1 cellular context compared by ENCODE assay signal in genomic region chr12:57724003-57724935, GRCh38.
TF ChIP-seq lines count a peak whose summit lies in the region.

No MANE protein-coding gene starts in this region.

TF ChIP-seq in SK-N-SH treated with all-trans-retinoic acid at 6 μM for 48 hours, 23 proteins besides CTCF, POLR2A, EP300 and RAD21 (continued from another document):
- TF ChIP-seq TSHZ2 (CRISPR knock-in tag; IDR thresholded peaks at IDR 0.05) (no peak), ZNF565 (CRISPR knock-in tag; conservative IDR thresholded peaks at IDR 0.05; ENCODE audit: low read depth) (no peak), ISL1 (CRISPR knock-in tag; IDR thresholded peaks at IDR 0.05) (no peak), GLIS3 (CRISPR knock-in tag; IDR thresholded peaks at IDR 0.05) (no peak), SNAI2 (CRISPR knock-in tag; IDR thresholded peaks at IDR 0.05) (no peak), TCF4 (CRISPR knock-in tag; IDR thresholded peaks at IDR 0.05; ENCODE audit: borderline replicate concordance) (no peak), RARB (CRISPR knock-in tag; IDR thresholded peaks at IDR 0.05) (no peak), PPARA (CRISPR knock-in tag; IDR thresholded peaks at IDR 0.05; ENCODE audit: borderline replicate concordance) (no peak), OSR1 (CRISPR knock-in tag; IDR thresholded peaks at IDR 0.05) (no peak), ARNTL (CRISPR knock-in tag; IDR thresholded peaks at IDR 0.05; ENCODE audit: borderline replicate concordance, low read depth) (no peak)
TF ChIP-seq in SK-N-SH treated with all-trans-retinoic acid at 6 μM for 48 hours: peak in this region for 0.
